Comparison of ENCODE assay signal across 1 cellular context in genomic region chr3:95514260-95514659, GRCh38.
TF ChIP-seq lines count a peak whose summit lies in the region.

No MANE protein-coding gene starts in this region.

TF ChIP-seq in GM23338, 12 proteins besides CTCF, POLR2A, EP300 and RAD21 (continued from another document):
- no peak for TF ChIP-seq ZNF462 (CRISPR knock-in tag; IDR thresholded peaks at IDR 0.05)
- TF ChIP-seq POLR2AphosphoS5 (IDR thresholded peaks at IDR 0.05; ENCODE audit: low read depth), result no peak
- TF ChIP-seq JUNB (IDR thresholded peaks at IDR 0.05; ENCODE audit: unreplicated experiment), result no peak
